ENCODE assay signal across 9 cellular contexts in genomic region chr11:10488581-10489443, GRCh38. TPM values are rescaled to one million over a fixed set of nuclear protein-coding genes. Genes with fewer than 3 reads are reported as not detected.
DNase-seq lines count a peak whose midpoint lies in the region; ATAC-seq and TF ChIP-seq lines count a peak whose summit lies in the region.
"Had no signal": no experiment of that assay in that cellular context is flagged by ENCODE, and none has a peak within 500 bp of the region (broad histone marks: within the 10 kb centered on the region; RNA-seq: fewer than 3 reads in every experiment).

No MANE protein-coding gene starts in this region.

- H3K9ac ChIP-seq in mucosa of stomach (ENCODE audit: low read length) (peak overlapping the region; percentile 18), SK-N-SH (no peak overlapping the region)

- H3K9me2 ChIP-seq in SK-N-SH, result no peaks in the 10 kb centered on the region

- peaks cover 12% of the 10 kb centered on the region for H3F3A ChIP-seq in SK-N-SH (replicated peaks; ENCODE audit: insufficient read depth)

- DNase-seq in GM12865 (ENCODE audit: low read depth) (peak; percentile 74), SW480 (ENCODE audit: low spot score) (peak; percentile 17), SK-N-SH (no peak), DMS 273 treated with DMSO at 0.1 percent for 48 hours (lab: John Stamatoyannopoulos, UW) (no peak), SHP77 (lab: John Stamatoyannopoulos, UW) (no peak)
- DNase-seq: NCI-H2171 had no signal

- H3K4me1 ChIP-seq in mucosa of stomach (ENCODE audit: control insufficient read depth, insufficient read depth, low read length) (peaks cover 31% of the 10 kb centered on the region), SK-N-SH (ENCODE audit: control insufficient read depth in 1 of 2, insufficient read depth in 2 of 2, low read depth in 1 of 2, low read length in 1 of 2) (peaks cover 7 to 12% of the 10 kb centered on the region in 2 experiments; a peak in 3 of 4 replicates)

- H3K36me3 ChIP-seq in mucosa of stomach (ENCODE audit: control insufficient read depth, insufficient read depth, low read length) (no peaks in the 10 kb centered on the region), SK-N-SH (replicated peaks in 1 of 2; ENCODE audit: control insufficient read depth in 1 of 2, insufficient read depth in 2 of 2, low read length in 1 of 2) (no peaks in the 10 kb centered on the region)

- no peaks in the 10 kb centered on the region for H4K20me1 ChIP-seq in SK-N-SH (ENCODE audit: insufficient read depth)

- no peak for TF ChIP-seq RAD21 in SK-N-SH (IDR thresholded peaks at IDR 0.05; ENCODE audit: low read length)

- no peak for TF ChIP-seq EP300 in SK-N-SH (IDR thresholded peaks at IDR 0.05; ENCODE audit: borderline replicate concordance in 1 of 2, low read depth in 1 of 2, low read length in 1 of 2)

- H3K9me3 ChIP-seq in mucosa of stomach (ENCODE audit: control insufficient read depth, low read length), result no peaks in the 10 kb centered on the region
- no peaks in the 10 kb centered on the region for H3K9me3 ChIP-seq in SK-N-SH

- H3K4me3 ChIP-seq in GM12865 (ENCODE audit: low read depth, low read length) (no peak overlapping the region), mucosa of stomach (ENCODE audit: low read length) (no peak overlapping the region), SK-N-SH (ENCODE audit: low read depth in 2 of 2, low read length in 1 of 2) (no peak overlapping the region)

- H3K4me2 ChIP-seq in SK-N-SH, result no peak overlapping the region

- H2AFZ ChIP-seq in SK-N-SH (ENCODE audit: low read depth), result no peak overlapping the region

- CTCF ChIA-PET in SK-N-SH (lab: Yijun Ruan, JAX), result no interaction called here

- POLR2A ChIA-PET in SK-N-SH (lab: Yijun Ruan, JAX), result no interaction called here

- H3K27ac ChIP-seq in SK-N-SH (ENCODE audit: low read depth in 2 of 2, low read length in 1 of 2), result no peak overlapping the region

- ATAC-seq in GM21786 (IDR thresholded peaks at IDR 0.05; ENCODE audit: unreplicated experiment) (peak; percentile 54), GM21390 (IDR thresholded peaks at IDR 0.05; ENCODE audit: unreplicated experiment) (no peak)

- H3K79me2 ChIP-seq in SK-N-SH (ENCODE audit: insufficient read depth), result no peaks in the 10 kb centered on the region

- TF ChIP-seq CTCF in GM12865 (IDR thresholded peaks at IDR 0.05; ENCODE audit: insufficient read depth, low read depth, low read length, missing control alignments) (no peak), SK-N-SH (IDR thresholded peaks at IDR 0.05) (no peak)

- H3K27me3 ChIP-seq in mucosa of stomach (ENCODE audit: control insufficient read depth, insufficient read depth, low read length) (no peaks in the 10 kb centered on the region), SK-N-SH (ENCODE audit: insufficient read depth) (no peaks in the 10 kb centered on the region)

- 98% methylated on average over 8 of the region's 11 CpGs for WGBS in SK-N-SH (ENCODE audit: low lambda C conversion rate)

TF ChIP-seq in SK-N-SH, 30 proteins besides CTCF, POLR2A, EP300 and RAD21:
- no peak for TF ChIP-seq MEF2A (IDR thresholded peaks at IDR 0.05; ENCODE audit: borderline replicate concordance, low read depth)
- no peak for TF ChIP-seq RCOR1 (IDR thresholded peaks at IDR 0.05; ENCODE audit: low read length)
- TF ChIP-seq TAF1 (IDR thresholded peaks at IDR 0.05; ENCODE audit: borderline replicate concordance, low read depth, low read length), result no peak
- TF ChIP-seq IRF3 (IDR thresholded peaks at IDR 0.05; ENCODE audit: low read depth, low read length), result no peak
- no peak for TF ChIP-seq RFX5 (IDR thresholded peaks at IDR 0.05; ENCODE audit: low read length)
- no peak for TF ChIP-seq YY1 (IDR thresholded peaks at IDR 0.05; ENCODE audit: low read depth)

RNA-seq across cellular contexts. Expression of gene AMPD3, which starts 33.7 kb away (rescaled TPM):
- 1.7 and 2.1 TPM in 2 replicates for polyA plus RNA-seq in SK-N-SH (2012; rRNA removed)
- polyA plus RNA-seq in SK-N-SH (2012; cell fraction: cytosol; rRNA removed), result 1.1 and 1.6 TPM in 2 replicates
- polyA plus RNA-seq in SK-N-SH (2012; cell fraction: nucleus; rRNA removed), result 4.1 and 4.6 TPM in 2 replicates

RNA-seq across cellular contexts. Expression of gene RNF141, which starts 52.2 kb away (rescaled TPM):
- 6.9 and 10.3 TPM in 2 replicates for polyA plus RNA-seq in SK-N-SH (2012; rRNA removed)
- polyA plus RNA-seq in SK-N-SH (2012; cell fraction: cytosol; rRNA removed), result 12.9 and 15.5 TPM in 2 replicates
- 2.0 and 4.5 TPM in 2 replicates for polyA plus RNA-seq in SK-N-SH (2012; cell fraction: nucleus; rRNA removed)

Comparison
In these comparisons a context has a peak if more than half of its experiments do, and no peak if none do; other contexts are left out.
1. DNase-seq: peak in GM12865 (single experiment) and SW480 (single experiment); none in SK-N-SH (single experiment), DMS 273 treated with DMSO at 0.1 percent for 48 hours (single experiment) and SHP77 (0 of 2).